Comparison of ENCODE assay signal across 14 cellular contexts in genomic region chr10:126384269-126384873, GRCh38. TPM values are rescaled to one million over a fixed set of nuclear protein-coding genes. Genes with fewer than 3 reads are reported as not detected.
DNase-seq lines count a peak whose midpoint lies in the region; FAIRE-seq and TF ChIP-seq lines count a peak whose summit lies in the region.
"Had no signal": no experiment of that assay in that cellular context is flagged by ENCODE, and none has a peak within 500 bp of the region (broad histone marks: within the 10 kb centered on the region; RNA-seq: fewer than 3 reads in every experiment).

No MANE protein-coding gene starts in this region.

- DNase-seq in AG08395 (ENCODE audit: low spot score) (peak; percentile 65), HT1080 (ENCODE audit: low read depth) (peak; percentile 93), bronchial epithelial cell (ENCODE audit: low read depth) (peak; percentile 80), kidney tubule cell (ENCODE audit: low spot score) (peak; percentile 94), medulla oblongata (ENCODE audit: extremely low spot score) (no peak), GM20000 (ENCODE audit: low spot score) (no peak), HUDEP-2 (lab: John Stamatoyannopoulos, UW; ENCODE audit: unreplicated experiment in 76 of 76) (no peak), GM19239 (ENCODE audit: insufficient read length, low spot score) (no peak)
- DNase-seq: lower lobe of right lung, MM.1S, NCI-H2081, RPMI8226 had no signal

- no peak for FAIRE-seq in bronchial epithelial cell (lab: Jason Lieb, UNC)
- no peak for FAIRE-seq in GM19239 (lab: Jason Lieb, UNC)

- no peak overlapping the region for H3K4me3 ChIP-seq in bronchial epithelial cell (ENCODE audit: low read depth, low read length)
- H3K4me3 ChIP-seq: BLaER1, lower lobe of right lung had no signal

- H3K36me3 ChIP-seq in bronchial epithelial cell (ENCODE audit: control insufficient read depth, insufficient read depth, low read length) = no peaks in the 10 kb centered on the region
- H3K36me3 ChIP-seq: BLaER1, lower lobe of right lung had no signal

- no peaks in the 10 kb centered on the region for H3K27me3 ChIP-seq in bronchial epithelial cell (ENCODE audit: control insufficient read depth, insufficient read depth, low read length)
- H3K27me3 ChIP-seq: BLaER1 had no signal

- no peak for TF ChIP-seq CTCF in bronchial epithelial cell (IDR thresholded peaks at IDR 0.05; ENCODE audit: insufficient read depth, low read length, severe bottlenecking)
- TF ChIP-seq CTCF in GM20000 (IDR thresholded peaks at IDR 0.05; ENCODE audit: extremely low read depth, missing control alignments) = no peak

RNA-seq across cellular contexts. Expression of gene ADAM12, which starts 3.9 kb away (rescaled TPM):
- total RNA-seq in HT1080 (2014; rRNA removed; shearing (Covaris generic)) = 0.50 and 1.7 TPM in 2 replicates
- polyA plus RNA-seq in HT1080 (2015; cell fraction: cytosol; rRNA removed) = 0.66 and 0.71 TPM in 2 replicates
- polyA plus RNA-seq in HT1080 (2015; cell fraction: nucleus; rRNA removed) = 2.0 and 2.5 TPM in 2 replicates
- under 0.01 and 1.8 TPM in 2 replicates for total RNA-seq in bronchial epithelial cell
- total RNA-seq: HT-29 had no signal

Comparison
In these comparisons a context has a peak if more than half of its experiments do, and no peak if none do; other contexts are left out.
1. DNase-seq: peak in AG08395 (single experiment), HT1080 (single experiment), bronchial epithelial cell (single experiment) and kidney tubule cell (single experiment); none in medulla oblongata (single experiment), GM20000 (single experiment), HUDEP-2 (0 of 76) and GM19239 (single experiment).